ENCODE assay signal across 1 cellular context in the genomic region with DNA sequence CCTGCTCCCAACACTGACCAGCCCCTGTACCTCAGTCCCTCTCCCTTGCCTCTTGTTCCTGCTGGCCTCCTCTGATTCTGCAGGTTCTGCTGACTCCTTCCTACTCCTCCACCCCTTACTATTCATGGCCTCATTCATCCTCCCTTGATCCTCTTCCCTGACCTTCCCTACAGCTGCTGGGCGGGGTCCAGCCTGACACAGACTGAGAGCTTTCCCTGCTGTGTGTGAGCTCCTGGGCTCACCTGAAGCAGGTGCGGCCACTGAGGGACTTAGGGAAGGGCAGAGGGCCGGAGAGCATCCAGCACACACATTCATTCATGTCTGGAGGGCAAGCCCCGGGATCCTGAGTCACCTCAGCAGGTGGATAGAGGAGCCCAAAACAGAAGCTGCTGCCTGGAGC.
TF ChIP-seq lines count a peak whose summit lies in the region.

No MANE protein-coding gene starts in this region.

TF ChIP-seq in GM12878, 131 proteins besides CTCF, POLR2A, EP300 and RAD21:
- TF ChIP-seq NFYA (IDR thresholded peaks at IDR 0.05; ENCODE audit: borderline replicate concordance, low read depth, low read length): no peak
- TF ChIP-seq, protein P1, sequence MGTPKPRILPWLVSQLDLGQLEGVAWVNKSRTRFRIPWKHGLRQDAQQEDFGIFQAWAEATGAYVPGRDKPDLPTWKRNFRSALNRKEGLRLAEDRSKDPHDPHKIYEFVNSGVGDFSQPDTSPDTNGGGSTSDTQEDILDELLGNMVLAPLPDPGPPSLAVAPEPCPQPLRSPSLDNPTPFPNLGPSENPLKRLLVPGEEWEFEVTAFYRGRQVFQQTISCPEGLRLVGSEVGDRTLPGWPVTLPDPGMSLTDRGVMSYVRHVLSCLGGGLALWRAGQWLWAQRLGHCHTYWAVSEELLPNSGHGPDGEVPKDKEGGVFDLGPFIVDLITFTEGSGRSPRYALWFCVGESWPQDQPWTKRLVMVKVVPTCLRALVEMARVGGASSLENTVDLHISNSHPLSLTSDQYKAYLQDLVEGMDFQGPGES (IDR thresholded peaks at IDR 0.05): no peak
- 0 out of 2 replicates have a peak, but pooled peaks have one; percentile 34 for TF ChIP-seq HDGF (IDR thresholded peaks at IDR 0.05)
